In the genomic region with DNA sequence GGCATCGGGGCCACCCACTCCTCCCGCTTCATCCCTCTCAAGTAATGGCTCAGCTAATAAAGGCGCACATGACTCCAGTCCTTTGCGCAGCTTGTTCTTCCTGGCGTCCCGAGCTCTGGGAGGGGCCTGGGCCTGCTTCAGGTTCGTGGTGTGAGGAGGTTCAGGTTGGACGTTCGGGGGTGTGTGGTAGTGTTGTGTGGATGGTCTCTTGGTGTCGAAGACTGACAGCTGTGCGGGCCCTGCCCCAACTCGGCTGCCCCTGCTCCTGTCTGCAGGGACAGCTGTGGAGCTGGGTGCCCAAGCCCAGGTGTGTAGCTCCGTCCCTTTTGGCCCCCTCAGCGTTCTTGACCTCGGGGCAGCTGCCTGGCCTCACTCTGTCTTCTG, we compare ENCODE assay signal across 1 cellular context.
TF ChIP-seq lines count a peak whose summit lies in the region.

No MANE protein-coding gene starts in this region.

TF ChIP-seq in HCT116, 20 proteins besides CTCF, POLR2A, EP300 and RAD21:
- TF ChIP-seq, protein P1, sequence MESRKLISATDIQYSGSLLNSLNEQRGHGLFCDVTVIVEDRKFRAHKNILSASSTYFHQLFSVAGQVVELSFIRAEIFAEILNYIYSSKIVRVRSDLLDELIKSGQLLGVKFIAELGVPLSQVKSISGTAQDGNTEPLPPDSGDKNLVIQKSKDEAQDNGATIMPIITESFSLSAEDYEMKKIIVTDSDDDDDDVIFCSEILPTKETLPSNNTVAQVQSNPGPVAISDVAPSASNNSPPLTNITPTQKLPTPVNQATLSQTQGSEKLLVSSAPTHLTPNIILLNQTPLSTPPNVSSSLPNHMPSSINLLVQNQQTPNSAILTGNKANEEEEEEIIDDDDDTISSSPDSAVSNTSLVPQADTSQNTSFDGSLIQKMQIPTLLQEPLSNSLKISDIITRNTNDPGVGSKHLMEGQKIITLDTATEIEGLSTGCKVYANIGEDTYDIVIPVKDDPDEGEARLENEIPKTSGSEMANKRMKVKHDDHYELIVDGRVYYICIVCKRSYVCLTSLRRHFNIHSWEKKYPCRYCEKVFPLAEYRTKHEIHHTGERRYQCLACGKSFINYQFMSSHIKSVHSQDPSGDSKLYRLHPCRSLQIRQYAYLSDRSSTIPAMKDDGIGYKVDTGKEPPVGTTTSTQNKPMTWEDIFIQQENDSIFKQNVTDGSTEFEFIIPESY (IDR thresholded peaks at IDR 0.05; ENCODE audit: extremely low read depth, insufficient replicate concordance, low read length) = no peak
- 0 out of 2 replicates have a peak, but pooled peaks have one; percentile 10 for TF ChIP-seq POLR2AphosphoS5 (IDR thresholded peaks at IDR 0.05; ENCODE audit: low read depth, low read length)
